Comparison of ENCODE assay signal across 1 cellular context in the genomic region with DNA sequence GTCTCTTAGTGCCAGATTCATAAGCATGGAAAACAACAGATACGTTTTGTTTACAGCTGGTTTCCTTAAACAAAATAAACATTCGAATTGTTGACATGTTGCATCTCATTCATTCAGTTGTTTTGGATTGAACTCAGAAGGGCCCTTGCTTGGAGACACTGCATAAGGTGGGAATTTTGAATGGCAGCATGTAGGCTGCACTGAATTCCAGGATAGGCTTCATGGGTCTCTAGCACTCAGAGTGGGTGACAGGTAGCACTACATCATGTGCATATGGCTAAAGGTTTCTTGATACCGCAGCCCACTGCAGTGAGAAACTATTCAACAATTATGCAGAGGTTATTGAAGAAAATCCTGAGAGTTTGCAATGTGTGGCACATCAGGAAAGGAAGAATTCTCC.
TF ChIP-seq lines count a peak whose summit lies in the region.

No MANE protein-coding gene starts in this region.

TF ChIP-seq in HCT116, 20 proteins besides CTCF, POLR2A, EP300 and RAD21 (continued from another document):
- TF ChIP-seq CEBPB (IDR thresholded peaks at IDR 0.05; ENCODE audit: low read depth) (no peak), FOSL1 (IDR thresholded peaks at IDR 0.05; ENCODE audit: low read depth) (no peak)
